ENCODE assay signal across 21 cellular contexts in genomic region chr20:49742948-49743347, GRCh38.
"Had no signal": no experiment of that assay in that cellular context is flagged by ENCODE, and none has a peak within 500 bp of the region (broad histone marks: within the 10 kb centered on the region; RNA-seq: fewer than 3 reads in every experiment).

No MANE protein-coding gene starts in this region.

- H3K27ac ChIP-seq: heart left ventricle, lower lobe of right lung, prostate gland, skin epidermis had no signal

- FAIRE-seq: colon, frontal cortex had no signal

- H3K36me3 ChIP-seq: heart left ventricle, lower lobe of right lung, prostate gland had no signal

- H3K27me3 ChIP-seq: heart left ventricle had no signal

- ATAC-seq: activated naive CD8-positive, alpha-beta T cell treated with anti-CD3 and anti-CD28 coated beads, Interleukin-2, amount 50 U/mL, for 24 hours; heart left ventricle; lower lobe of right lung; right cardiac atrium; SK-N-SH treated with all-trans-retinoic acid at 6 μM for 48 hours; stimulated activated memory B cell treated with anti-CD40 and anti-IgM and Interleukin-4, amounts not matched to agents 10 μg/mL and 1 μg/mL and 100 μg/mL, for 72 hours; T-cell had no signal

- H3K4me1 ChIP-seq: prostate gland had no signal

- H3K4me3 ChIP-seq: heart left ventricle, lower lobe of right lung, prostate gland, skin epidermis had no signal

- DNase-seq: activated B cell treated with CpG ODN at 0.5 μM for 24 hours; activated CD4-positive, alpha-beta memory T cell treated with anti-CD3 and anti-CD28 coated beads for 36 hours; activated CD4-positive, alpha-beta T cell treated with anti-CD3 and anti-CD28 coated beads for 4 hours; activated naive CD4-positive, alpha-beta T cell treated with anti-CD3 and anti-CD28 coated beads, Interleukin-2, amount 10 ng/mL, durations not matched to agents 7 days and 5 days; activated naive CD8-positive, alpha-beta T cell treated with anti-CD3 and anti-CD28 coated beads, Interleukin-2, amount 50 U/mL, for 24 hours; activated T-cell treated with anti-CD3 and anti-CD28 coated beads, Interleukin-2, amount 50 U/mL, for 24 hours; anterior cingulate cortex; central memory CD4-positive, alpha-beta T cell; endodermal cell; erythroblast; heart left ventricle; lower lobe of right lung; right cardiac atrium; stimulated activated CD4-positive, alpha-beta T cell treated with anti-CD3 and anti-CD28 coated beads, Interleukin-4, amount 100 ng/mL, for 24 hours; T-cell had no signal

- H3K9me3 ChIP-seq: heart left ventricle, lower lobe of right lung, prostate gland had no signal
